ENCODE assay signal across 6 cellular contexts in the genomic region with DNA sequence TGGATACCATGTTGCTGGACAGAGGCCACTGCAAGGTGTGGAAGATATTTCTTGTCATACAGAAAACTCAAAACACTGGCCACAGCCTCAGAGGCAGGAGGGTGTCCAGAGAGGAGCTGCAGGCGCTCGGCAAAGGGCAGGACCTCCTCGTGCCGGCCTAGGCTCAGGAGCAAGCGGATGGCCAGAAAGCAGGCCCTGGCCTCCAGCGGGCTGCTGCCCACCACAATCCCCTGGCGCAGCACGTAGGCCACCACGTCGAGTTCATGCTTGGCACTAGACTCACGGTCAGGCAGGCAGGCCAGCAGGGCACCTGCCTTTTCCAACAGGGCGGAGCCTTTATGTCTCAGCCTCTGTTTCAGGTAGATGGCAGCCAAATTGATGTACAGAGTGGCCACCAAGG. TPM values are rescaled to one million over a fixed set of nuclear protein-coding genes. Genes with fewer than 3 reads are reported as not detected.
"Had no signal": no experiment of that assay in that cellular context is flagged by ENCODE, and none has a peak within 500 bp of the region (broad histone marks: within the 10 kb centered on the region; RNA-seq: fewer than 3 reads in every experiment).

No MANE protein-coding gene starts in this region.

- H3K4me3 ChIP-seq: K562 had no signal

- H3K27ac ChIP-seq: HL-60 had no signal

- H3K4me3 Mint-ChIP-seq: IgD-negative memory B cell had no signal

- H3K27ac Mint-ChIP-seq: IgD-negative memory B cell had no signal

- ATAC-seq: HepG2, K562 had no signal

- DNase-seq: IMR-90, KBM-7 had no signal

- H3K27me3 Mint-ChIP-seq: IgD-negative memory B cell had no signal

- H3K36me3 Mint-ChIP-seq: IgD-negative memory B cell had no signal

- H3K4me1 Mint-ChIP-seq: IgD-negative memory B cell had no signal

RNA-seq across cellular contexts. Expression of a gene that starts 35.2 kb away (rescaled TPM):
- polyA plus RNA-seq: IgD-negative memory B cell had no signal
